8 cellular contexts compared by ENCODE assay signal in the genomic region with DNA sequence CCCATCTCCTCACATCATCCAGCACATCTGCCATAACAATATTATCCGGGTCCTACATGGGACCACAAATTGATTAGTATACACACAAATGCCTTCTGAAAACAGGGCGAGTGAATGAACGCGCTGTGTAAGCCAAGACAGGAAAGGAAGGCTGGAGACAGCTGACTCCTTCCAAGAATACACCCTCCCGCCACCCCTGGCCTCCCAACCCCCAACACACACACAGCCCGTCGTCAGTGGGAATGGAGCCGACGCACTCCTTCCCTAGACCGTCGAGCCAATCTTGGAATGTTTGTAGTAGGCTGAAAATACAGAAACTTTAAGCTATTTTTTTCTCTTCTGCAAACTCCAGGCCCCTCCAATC. TPM values are rescaled to one million over a fixed set of nuclear protein-coding genes. Genes with fewer than 3 reads are reported as not detected.
A peak's percentile ranks its signal among the peaks of the same experiment; 100 is the strongest.
DNase-seq lines count a peak whose midpoint lies in the region; ATAC-seq, FAIRE-seq and TF ChIP-seq lines count a peak whose summit lies in the region.

No MANE protein-coding gene starts in this region.

- H2AK5ac ChIP-seq in trophoblast cell (ENCODE audit: low read length): peak overlapping the region; percentile 46

- H3K4me1 ChIP-seq in BLaER1 treated with 17β-estradiol and CSF1 and Interleukin-3, amounts not matched to agents 10 nM and 100 nM: peaks cover 0 to 6% (median 0%) of the 10 kb centered on the region in 10 experiments; a peak in 2 of 20 replicates
- H3K4me1 ChIP-seq in OCI-LY3 (ENCODE audit: low read length) (0 out of 2 replicates have a peak, but pooled peaks cover 10% of the 10 kb centered on the region), fibroblast of lung (ENCODE audit: control insufficient read depth, extremely low read depth, insufficient read depth, low read length) (peaks cover 2% of the 10 kb centered on the region), trophoblast cell (ENCODE audit: control insufficient read depth in 1 of 2, insufficient read depth in 2 of 2, low read length in 2 of 2) (peaks cover 0 to 3% of the 10 kb centered on the region in 2 experiments)

- no peak overlapping the region for H2BK12ac ChIP-seq in trophoblast cell (ENCODE audit: low read length)

- peak overlapping the region; percentile 17 for H3K4ac ChIP-seq in trophoblast cell (ENCODE audit: low read depth, low read length)

- peak overlapping the region; percentile 49 for H2BK5ac ChIP-seq in trophoblast cell (ENCODE audit: low read depth, low read length, poor library complexity)

- H3K36me3 ChIP-seq in BLaER1 treated with 17β-estradiol and CSF1 and Interleukin-3, amounts not matched to agents 10 nM and 100 nM: no peaks in the 10 kb centered on the region
- no peaks in the 10 kb centered on the region for H3K36me3 ChIP-seq in OCI-LY3 (replicated peaks; ENCODE audit: low read depth, low read length)
- no peaks in the 10 kb centered on the region for H3K36me3 ChIP-seq in fibroblast of lung (ENCODE audit: control insufficient read depth, insufficient read depth, low read length)
- H3K36me3 ChIP-seq in trophoblast cell (ENCODE audit: control insufficient read depth in 1 of 2, insufficient read depth in 2 of 2, low read length in 2 of 2): no peaks in the 10 kb centered on the region

- peak overlapping the region; percentile 54 to 79 (median 67) for H3K4me2 ChIP-seq in BLaER1 treated with 17β-estradiol and CSF1 and Interleukin-3, amounts not matched to agents 10 nM and 100 nM
- peak overlapping the region; percentile 88 for H3K4me2 ChIP-seq in OCI-LY3 (ENCODE audit: low read length)
- peak overlapping the region; percentile 80 for H3K4me2 ChIP-seq in fibroblast of lung (ENCODE audit: extremely low read depth, insufficient read depth, low read length)
- H3K4me2 ChIP-seq in trophoblast cell (ENCODE audit: low read length): peak overlapping the region; percentile 64

- TF ChIP-seq CTCF in OCI-LY3 (IDR thresholded peaks at IDR 0.05; ENCODE audit: low read depth, low read length) (no peak), fibroblast of lung (conservative IDR thresholded peaks at IDR 0.05 in 1 of 2, IDR thresholded peaks at IDR 0.05 in 1 of 2; ENCODE audit: low read depth in 1 of 2, low read length in 2 of 2) (no peak), D721Med (IDR thresholded peaks at IDR 0.05; ENCODE audit: insufficient read depth, missing control alignments) (no peak)

- ATAC-seq in GM21619 (IDR thresholded peaks at IDR 0.05; ENCODE audit: unreplicated experiment): peak; percentile 25

- peak overlapping the region in 9 of 11 experiments; percentile 28 to 80 (median 60); a peak in 14 of 22 replicates for H3K27ac ChIP-seq in BLaER1 treated with 17β-estradiol and CSF1 and Interleukin-3, amounts not matched to agents 10 nM and 100 nM
- H3K27ac ChIP-seq in OCI-LY3 (ENCODE audit: low read length): no peak overlapping the region
- no peak overlapping the region for H3K27ac ChIP-seq in fibroblast of lung (ENCODE audit: insufficient read depth, low read length)
- H3K27ac ChIP-seq in trophoblast cell (ENCODE audit: low read depth, low read length): no peak overlapping the region

- peak overlapping the region; percentile 64 to 85 (median 82); a peak in 20 of 22 replicates for H3K9ac ChIP-seq in BLaER1 treated with 17β-estradiol and CSF1 and Interleukin-3, amounts not matched to agents 10 nM and 100 nM
- H3K9ac ChIP-seq in OCI-LY3 (ENCODE audit: low read length): peak overlapping the region; percentile 78; the same call in 1 of the 2 replicates
- no peak overlapping the region for H3K9ac ChIP-seq in fibroblast of lung (ENCODE audit: insufficient read depth, low read length)
- no peak overlapping the region for H3K9ac ChIP-seq in trophoblast cell (ENCODE audit: low read length)

- H3K23ac ChIP-seq in trophoblast cell (ENCODE audit: low read length): no peak overlapping the region

- no peak overlapping the region for H3K14ac ChIP-seq in trophoblast cell (ENCODE audit: low read length)

- no CpG with 5 or more reads among the region's 11 CpGs for WGBS in trophoblast cell (ENCODE audit: extremely low coverage, insufficient coverage, insufficient read length)

- DNase-seq in fibroblast of lung (ENCODE audit: low read depth in 2 of 2): no peak
- no peak for DNase-seq in trophoblast cell
- DNase-seq in D721Med (ENCODE audit: insufficient read length, low spot score): no peak
- no peak for DNase-seq in posterior vena cava (ENCODE audit: low spot score)
- no peak for DNase-seq in Kasumi-1 (lab: John Stamatoyannopoulos, UW)

- no peak for FAIRE-seq in D721Med (lab: Jason Lieb, UNC)

- H2AFZ ChIP-seq in OCI-LY3 (ENCODE audit: low read depth, low read length) (peak overlapping the region; percentile 81), fibroblast of lung (ENCODE audit: low read length) (peak overlapping the region; percentile 48), trophoblast cell (ENCODE audit: insufficient read depth, low read length, poor library complexity) (peak overlapping the region; percentile 87)

- peak overlapping the region; percentile 47 for H4K91ac ChIP-seq in trophoblast cell (ENCODE audit: low read depth, low read length)

- no peaks in the 10 kb centered on the region for H4K20me1 ChIP-seq in BLaER1 treated with 17β-estradiol and CSF1 and Interleukin-3, amounts not matched to agents 10 nM and 100 nM
- H4K20me1 ChIP-seq in OCI-LY3 (ENCODE audit: insufficient read depth, low read length) (no peaks in the 10 kb centered on the region), fibroblast of lung (ENCODE audit: control insufficient read depth, extremely low read depth, insufficient read depth, low read length) (no peaks in the 10 kb centered on the region)

- no peaks in the 10 kb centered on the region for H3K9me3 ChIP-seq in BLaER1 treated with 17β-estradiol and CSF1 and Interleukin-3, amounts not matched to agents 10 nM and 100 nM (replicated peaks in 1 of 11)
- H3K9me3 ChIP-seq in OCI-LY3 (ENCODE audit: insufficient read depth, low read length) (no peaks in the 10 kb centered on the region), fibroblast of lung (ENCODE audit: control insufficient read depth, insufficient read depth, low read depth, low read length) (no peaks in the 10 kb centered on the region), trophoblast cell (ENCODE audit: insufficient read depth, low read depth, low read length) (no peaks in the 10 kb centered on the region)

- H3K79me2 ChIP-seq in OCI-LY3 (ENCODE audit: low read length) (peaks cover 13% of the 10 kb centered on the region), fibroblast of lung (ENCODE audit: control insufficient read depth, insufficient read depth, low read length) (peaks cover 4% of the 10 kb centered on the region), trophoblast cell (ENCODE audit: control insufficient read depth, insufficient read depth, low read length, poor library complexity) (no peaks in the 10 kb centered on the region)

- H4K8ac ChIP-seq in trophoblast cell (ENCODE audit: low read depth, low read length): peak overlapping the region; percentile 94

- intact Hi-C loops in posterior vena cava (cut with DNase I): no loop called here

- H3K79me1 ChIP-seq in trophoblast cell (ENCODE audit: low read length): peaks cover 3% of the 10 kb centered on the region

- peak overlapping the region; percentile 33 for H2BK120ac ChIP-seq in trophoblast cell (ENCODE audit: insufficient read depth, low read length, poor library complexity)

- peak overlapping the region; percentile 70 for H4K12ac ChIP-seq in trophoblast cell (ENCODE audit: low read depth, low read length)

- H3K27me3 ChIP-seq in BLaER1 treated with 17β-estradiol and CSF1 and Interleukin-3, amounts not matched to agents 10 nM and 100 nM: peaks cover 30 to 63% (median 53%) of the 10 kb centered on the region in 11 experiments
- H3K27me3 ChIP-seq in OCI-LY3 (ENCODE audit: low read depth, low read length) (no peaks in the 10 kb centered on the region), fibroblast of lung (ENCODE audit: control insufficient read depth, insufficient read depth, low read length) (no peaks in the 10 kb centered on the region), trophoblast cell (ENCODE audit: insufficient read depth, low read length) (no peaks in the 10 kb centered on the region)

- peak overlapping the region; percentile 65 for H3K18ac ChIP-seq in trophoblast cell (ENCODE audit: low read length)

- peak overlapping the region; percentile 57 to 81 (median 72) for H3K4me3 ChIP-seq in BLaER1 treated with 17β-estradiol and CSF1 and Interleukin-3, amounts not matched to agents 10 nM and 100 nM
- peak overlapping the region; percentile 88 for H3K4me3 ChIP-seq in OCI-LY3 (ENCODE audit: low read length)
- H3K4me3 ChIP-seq in fibroblast of lung (replicated peaks in 1 of 4; ENCODE audit: control extremely low read depth in 1 of 4, insufficient read depth in 1 of 4, low read depth in 3 of 4, low read length in 4 of 4): peak overlapping the region; percentile 68 to 86 (median 76)
- H3K4me3 ChIP-seq in trophoblast cell (ENCODE audit: low read depth, low read length): peak overlapping the region; percentile 56

RNA-seq across cellular contexts. Expression of a gene that starts 0.3 kb away (rescaled TPM):
- 16.5 and 21.8 TPM in 2 replicates for total RNA-seq in fibroblast of lung
- 24.4 and 38.5 TPM in 2 replicates for polyA plus RNA-seq in fibroblast of lung
- 21.0 and 31.4 TPM in 2 replicates for polyA plus RNA-seq in fibroblast of lung (2012)
- polyA minus RNA-seq in fibroblast of lung (ENCODE audit: low replicate concordance): 9.9 and 11.5 TPM in 2 replicates
- 17.2 and 17.8 TPM in 2 replicates for polyA plus RNA-seq in trophoblast cell (2013)
- 10 to 100 TPM; 31.9 to 33.7 TPM for total RNA-seq in posterior vena cava

RNA-seq across cellular contexts. Expression of a gene that starts 38.0 kb away (rescaled TPM):
- 1.3 TPM in 2 replicates for total RNA-seq in fibroblast of lung
- 0.95 and 1.3 TPM in 2 replicates for polyA plus RNA-seq in fibroblast of lung
- 0.80 and 1.1 TPM in 2 replicates for polyA plus RNA-seq in fibroblast of lung (2012)
- 0.31 and 1.0 TPM in 2 replicates for polyA minus RNA-seq in fibroblast of lung (ENCODE audit: low replicate concordance)
- polyA plus RNA-seq in trophoblast cell (2013): 3.4 TPM in 2 replicates
- 1 to 10 TPM; 2.0 to 2.7 TPM for total RNA-seq in posterior vena cava

Comparison
In these comparisons a context has a peak if more than half of its experiments do, and no peak if none do; other contexts are left out.
1. H3K27ac ChIP-seq: peak in BLaER1 treated with 17β-estradiol and CSF1 and Interleukin-3, amounts not matched to agents 10 nM and 100 nM (9 of 11); none in OCI-LY3 (single experiment), fibroblast of lung (single experiment) and trophoblast cell (single experiment).
2. H3K9ac ChIP-seq: peak in BLaER1 treated with 17β-estradiol and CSF1 and Interleukin-3, amounts not matched to agents 10 nM and 100 nM (11 of 11) and OCI-LY3 (single experiment); none in fibroblast of lung (single experiment) and trophoblast cell (single experiment).
3. Peak in every context shown above with its lines, with median percentiles within 50 percentile points of each other: H3K4me2 ChIP-seq, H3K4me3 ChIP-seq and H2AFZ ChIP-seq.